In the genomic region with DNA sequence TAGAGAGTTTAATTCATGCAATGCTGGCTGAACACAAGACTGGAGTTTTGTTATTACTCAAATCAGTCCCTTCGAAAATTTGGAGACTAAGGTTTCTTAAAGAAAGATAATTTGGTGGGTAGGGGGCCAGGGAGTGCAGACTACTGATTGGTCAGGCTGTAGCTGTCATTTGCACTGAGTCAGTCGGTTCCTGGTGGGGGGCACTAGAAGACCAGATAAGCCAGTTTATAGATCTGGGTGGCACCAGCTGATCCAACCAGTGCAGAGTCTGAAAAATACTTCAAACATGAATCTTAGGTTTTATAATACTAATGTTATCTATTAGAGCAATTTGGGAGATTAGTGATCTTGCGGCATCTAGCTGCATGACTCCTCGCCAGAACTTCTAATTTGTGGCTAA, we compare ENCODE assay signal across 26 cellular contexts.
"Had no signal": no experiment of that assay in that cellular context is flagged by ENCODE, and none has a peak within 500 bp of the region (broad histone marks: within the 10 kb centered on the region; RNA-seq: fewer than 3 reads in every experiment).

No MANE protein-coding gene starts in this region.

- H3K36me3 ChIP-seq: colonic mucosa, MG63, Peyer's patch, SJCRH30, WERI-Rb-1 had no signal

- H3K27ac Mint-ChIP-seq: activated CD8-positive, alpha-beta T cell treated with anti-CD3 and anti-CD28 coated beads for 36 hours; activated naive CD4-positive, alpha-beta T cell treated with anti-CD3 and anti-CD28 coated beads, Interleukin-2, amount 50 U/mL, for 72 hours had no signal

- H3K36me3 Mint-ChIP-seq: activated naive CD4-positive, alpha-beta T cell treated with anti-CD3 and anti-CD28 coated beads, Interleukin-2, amount 50 U/mL, for 72 hours had no signal

- H3K27me3 ChIP-seq: colonic mucosa, MG63, Peyer's patch, SJCRH30 had no signal

- DNase-seq: activated CD4-positive, alpha-beta T cell treated with anti-CD3 and anti-CD28 coated beads for 4 hours; activated CD8-positive, alpha-beta memory T cell treated with anti-CD3 and anti-CD28 coated beads, Interleukin-2, amount 50 U/mL, for 4 hours; activated CD8-positive, alpha-beta T cell treated with anti-CD3 and anti-CD28 coated beads for 36 hours; activated naive CD4-positive, alpha-beta T cell treated with Interleukin-2 at 50 U/mL for 16 hours; anterior cingulate cortex; cerebellar nuclear complex; colonic mucosa; MG63; MV-4-11; NCI-H1092 treated with DMSO at 0.1 percent for 48 hours; NCI-H1417 treated with DMSO at 0.1 percent for 48 hours; NCI-H187; NCI-H2081; NCI-H446; NCI-H524; NCI-H748 treated with DMSO at 0.1 percent for 48 hours; Peyer's patch; Right ventricle myocardium superior; SJCRH30; SK-N-SH; T-helper 1 cell; WERI-Rb-1 had no signal

- H3K4me3 ChIP-seq: colonic mucosa, MG63, Peyer's patch, SJCRH30 had no signal

- H3K9me3 Mint-ChIP-seq: activated naive CD4-positive, alpha-beta T cell treated with anti-CD3 and anti-CD28 coated beads, Interleukin-2, amount 50 U/mL, for 72 hours had no signal

- H3K27me3 Mint-ChIP-seq: activated CD8-positive, alpha-beta T cell treated with anti-CD3 and anti-CD28 coated beads for 36 hours had no signal

- H3K4me1 ChIP-seq: colonic mucosa, Peyer's patch, SJCRH30 had no signal

- H3K9me3 ChIP-seq: colonic mucosa, MG63, Peyer's patch, SJCRH30, SK-N-SH had no signal

- ATAC-seq: activated CD4-positive, CD25-positive, alpha-beta regulatory T cell treated with anti-CD3 and anti-CD28 coated beads, Interleukin-2, amount 50 U/mL, for 24 hours; activated CD8-positive, alpha-beta T cell treated with anti-CD3 and anti-CD28 coated beads for 36 hours; activated naive CD4-positive, alpha-beta T cell treated with anti-CD3 and anti-CD28 coated beads, Interleukin-2, amount 50 U/mL, for 72 hours had no signal

- H3K4me3 Mint-ChIP-seq: activated CD8-positive, alpha-beta T cell treated with anti-CD3 and anti-CD28 coated beads for 36 hours had no signal

- H3K27ac ChIP-seq: colonic mucosa, KMS-11, Peyer's patch, RWPE1, SJCRH30, WERI-Rb-1 had no signal
